ENCODE assay signal across 16 cellular contexts in the genomic region with DNA sequence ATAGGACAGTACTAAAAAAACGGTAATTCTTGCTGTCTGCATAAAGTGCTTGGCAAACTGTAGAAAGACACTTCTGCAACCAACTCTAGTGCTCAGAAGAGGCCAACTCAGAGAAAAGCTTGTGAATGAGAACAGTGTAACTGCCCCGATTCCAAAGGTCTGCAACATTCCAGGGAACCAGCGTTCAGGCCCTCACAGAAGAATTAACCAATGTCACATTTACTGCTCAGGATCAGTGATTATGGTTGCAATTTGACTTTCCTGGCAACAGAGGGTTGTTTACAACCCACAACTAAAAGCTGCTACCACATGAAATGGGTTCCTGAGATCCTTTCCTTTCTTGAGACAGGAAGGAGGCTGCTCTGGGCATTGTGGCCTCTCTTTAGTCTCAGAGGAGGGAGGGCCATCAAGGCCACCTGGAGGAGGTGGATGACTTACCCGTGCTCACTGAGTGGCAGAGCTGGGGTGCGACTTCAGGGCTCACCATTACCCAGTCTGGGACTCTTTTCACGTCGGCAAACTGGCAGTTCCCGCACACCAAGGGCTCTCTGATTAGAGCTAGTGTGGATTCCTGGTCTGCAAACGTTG. TPM values are rescaled to one million over a fixed set of nuclear protein-coding genes. Genes with fewer than 3 reads are reported as not detected.
DNase-seq lines count a peak whose midpoint lies in the region; ATAC-seq and TF ChIP-seq lines count a peak whose summit lies in the region.
"Had no signal": no experiment of that assay in that cellular context is flagged by ENCODE, and none has a peak within 500 bp of the region (broad histone marks: within the 10 kb centered on the region; RNA-seq: fewer than 3 reads in every experiment).

No MANE protein-coding gene starts in this region.

- H3K9me3 ChIP-seq in DND-41 (ENCODE audit: insufficient read depth, low read length, severe bottlenecking) (no peaks in the 10 kb centered on the region), Loucy (ENCODE audit: insufficient read depth, low read depth, low read length) (no peaks in the 10 kb centered on the region), fibroblast of lung (ENCODE audit: control insufficient read depth, insufficient read depth, low read depth, low read length) (no peaks in the 10 kb centered on the region), tibial nerve (no peaks in the 10 kb centered on the region)

- H3K4me1 ChIP-seq in DND-41 (ENCODE audit: insufficient read depth, low read length) (0 out of 2 replicates have a peak, but pooled peaks cover 6% of the 10 kb centered on the region), Loucy (ENCODE audit: insufficient read depth, low read length, poor library complexity, severe bottlenecking) (peaks cover 62% of the 10 kb centered on the region), fibroblast of lung (ENCODE audit: control insufficient read depth, extremely low read depth, insufficient read depth, low read length) (peaks cover 9% of the 10 kb centered on the region), tibial nerve (peaks cover 0 to 86% (median 22%) of the 10 kb centered on the region in 4 donors)

- no peaks in the 10 kb centered on the region for H3K27me3 Mint-ChIP-seq in nephron (ENCODE audit: low read depth)
- H3K27me3 Mint-ChIP-seq: stimulated activated naive CD8-positive, alpha-beta T cell treated with anti-CD3 and anti-CD28 coated beads, Interleukin-15, amount 100 ng/mL, for 72 hours had no signal

- peaks cover 52% of the 10 kb centered on the region for H3K36me3 Mint-ChIP-seq in nephron (ENCODE audit: low read depth)

- H3K9ac ChIP-seq in DND-41 (ENCODE audit: low read depth, low read length) = no peak overlapping the region
- H3K9ac ChIP-seq in Loucy (ENCODE audit: low read depth, low read length, poor library complexity, severe bottlenecking) = no peak overlapping the region
- no peak overlapping the region for H3K9ac ChIP-seq in fibroblast of lung (ENCODE audit: insufficient read depth, low read length)

- 49 to 64% methylated on average over 9 of the region's 9 CpGs for WGBS in tibial nerve, 2 donors

- no peaks in the 10 kb centered on the region for H3K9me2 ChIP-seq in Loucy (replicated peaks; ENCODE audit: low read depth, low read length)

- ATAC-seq in DND-41 (ENCODE audit: insufficient read depth, low read depth) (peak; percentile 81), HG03108 (IDR thresholded peaks at IDR 0.05; ENCODE audit: unreplicated experiment) (no peak), HG02610 (IDR thresholded peaks at IDR 0.05; ENCODE audit: unreplicated experiment) (no peak)
- ATAC-seq: PC-3; stimulated activated naive CD8-positive, alpha-beta T cell treated with anti-CD3 and anti-CD28 coated beads, Interleukin-15, amount 100 ng/mL, for 72 hours had no signal

- H3K27me3 ChIP-seq in DND-41 (ENCODE audit: insufficient read depth, low read length, poor library complexity) (no peaks in the 10 kb centered on the region), Loucy (ENCODE audit: insufficient read depth, low read length, poor library complexity, severe bottlenecking) (no peaks in the 10 kb centered on the region), fibroblast of lung (ENCODE audit: control insufficient read depth, insufficient read depth, low read length) (no peaks in the 10 kb centered on the region), tibial nerve (no peaks in the 10 kb centered on the region)

- DNase-seq in DND-41 (peak; percentile 53), fibroblast of lung (ENCODE audit: low read depth in 2 of 2) (no peak), NCI-H1930 (lab: John Stamatoyannopoulos, UW) (no peak), tibial nerve (ENCODE audit: low spot score in 2 of 2) (no peak)
- DNase-seq: amniotic stem cell; GDM1; mesenchymal stem cell; NCI-H226; PC-3; retina; stimulated activated naive CD8-positive, alpha-beta T cell treated with anti-CD3 and anti-CD28 coated beads, Interleukin-15, amount 100 ng/mL, for 72 hours had no signal

- H3K4me3 ChIP-seq in DND-41 (ENCODE audit: low read depth in 1 of 2, low read length in 2 of 2) = no peak overlapping the region
- no peak overlapping the region for H3K4me3 ChIP-seq in Loucy (ENCODE audit: low read length, poor library complexity, severe bottlenecking)
- no peak overlapping the region for H3K4me3 ChIP-seq in fibroblast of lung (replicated peaks in 1 of 4; ENCODE audit: control extremely low read depth in 1 of 4, insufficient read depth in 1 of 4, low read depth in 3 of 4, low read length in 4 of 4)
- no peak overlapping the region for H3K4me3 ChIP-seq in tibial nerve

- peaks cover 97% of the 10 kb centered on the region for H4K20me1 ChIP-seq in DND-41 (ENCODE audit: insufficient read depth, low read length)
- peaks cover 100% of the 10 kb centered on the region for H4K20me1 ChIP-seq in Loucy (ENCODE audit: insufficient read depth, low read length, poor library complexity, severe bottlenecking)
- no peaks in the 10 kb centered on the region for H4K20me1 ChIP-seq in fibroblast of lung (ENCODE audit: control insufficient read depth, extremely low read depth, insufficient read depth, low read length)

- H3K27ac ChIP-seq in DND-41 (ENCODE audit: low read length) = no peak overlapping the region; the same call in 1 of the 2 replicates
- H3K27ac ChIP-seq in fibroblast of lung (ENCODE audit: insufficient read depth, low read length) = peak overlapping the region; percentile 52
- H3K27ac ChIP-seq in tibial nerve = no peak overlapping the region

- H3K36me3 ChIP-seq in DND-41 (ENCODE audit: insufficient read depth, low read length) (peaks cover 95% of the 10 kb centered on the region), Loucy (ENCODE audit: insufficient read depth, low read length) (peaks cover 67% of the 10 kb centered on the region), fibroblast of lung (ENCODE audit: control insufficient read depth, insufficient read depth, low read length) (peaks cover 5% of the 10 kb centered on the region), tibial nerve (peaks cover 0 to 33% (median 11%) of the 10 kb centered on the region in 3 donors)

- H2AFZ ChIP-seq in DND-41 (ENCODE audit: low read depth, low read length) (no peak overlapping the region), Loucy (ENCODE audit: low read length) (no peak overlapping the region), fibroblast of lung (ENCODE audit: low read length) (no peak overlapping the region)

- peak overlapping the region; percentile 25 to 76 (median 72) for H3K27ac Mint-ChIP-seq in nephron

- H3K4me3 Mint-ChIP-seq in nephron = no peak overlapping the region
- H3K4me3 Mint-ChIP-seq: stimulated activated naive CD8-positive, alpha-beta T cell treated with anti-CD3 and anti-CD28 coated beads, Interleukin-15, amount 100 ng/mL, for 72 hours had no signal

- H3K4me1 Mint-ChIP-seq in nephron = peaks cover 51% of the 10 kb centered on the region

- TF ChIP-seq POLR2A in tibial nerve (IDR thresholded peaks at IDR 0.05) = no peak

- no peaks in the 10 kb centered on the region for H3K9me3 Mint-ChIP-seq in nephron
- H3K9me3 Mint-ChIP-seq: stimulated activated naive CD8-positive, alpha-beta T cell treated with anti-CD3 and anti-CD28 coated beads, Interleukin-15, amount 100 ng/mL, for 72 hours had no signal

- H3F3A ChIP-seq in Loucy (ENCODE audit: low read depth) = 0 out of 2 replicates have a peak, but pooled peaks cover 7% of the 10 kb centered on the region

- TF ChIP-seq CTCF in DND-41 (IDR thresholded peaks at IDR 0.05; ENCODE audit: borderline replicate concordance, extremely low read depth, low read length, poor library complexity, severe bottlenecking) (no peak), Loucy (conservative IDR thresholded peaks at IDR 0.05; ENCODE audit: low read length) (no peak), fibroblast of lung (conservative IDR thresholded peaks at IDR 0.05 in 1 of 2, IDR thresholded peaks at IDR 0.05 in 1 of 2; ENCODE audit: low read depth in 1 of 2, low read length in 2 of 2) (no peak), nephron (IDR thresholded peaks at IDR 0.05; ENCODE audit: unreplicated experiment in 3 of 3) (no peak), tibial nerve (IDR thresholded peaks at IDR 0.05) (no peak)

- TF ChIP-seq EP300 in tibial nerve (IDR thresholded peaks at IDR 0.05) = no peak

- H3K79me2 ChIP-seq in DND-41 (ENCODE audit: insufficient read depth, low read length) (peaks cover 100% of the 10 kb centered on the region), Loucy (ENCODE audit: insufficient read depth, low read length) (peaks cover 99% of the 10 kb centered on the region), fibroblast of lung (ENCODE audit: control insufficient read depth, insufficient read depth, low read length) (peaks cover 97% of the 10 kb centered on the region)

- H3K4me2 ChIP-seq in DND-41 (ENCODE audit: insufficient read depth, low read length) (no peak overlapping the region), Loucy (ENCODE audit: low read depth, low read length, poor library complexity, severe bottlenecking) (peak overlapping the region; percentile 26), fibroblast of lung (ENCODE audit: extremely low read depth, insufficient read depth, low read length) (no peak overlapping the region)

RNA-seq across cellular contexts. Expression of gene SRSF4, which starts 15.3 kb away (rescaled TPM):
- total RNA-seq in fibroblast of lung (46.2 and 51.4 TPM in 2 replicates), tibial nerve (10 to 100 TPM; 63.4 to 75.9 (median 69.1) TPM)
- polyA plus RNA-seq in fibroblast of lung = 59.2 and 61.9 TPM in 2 replicates
- polyA plus RNA-seq in fibroblast of lung (2012) = 54.1 and 54.4 TPM in 2 replicates
- polyA minus RNA-seq in fibroblast of lung (ENCODE audit: low replicate concordance) = 7.6 and 8.7 TPM in 2 replicates

RNA-seq across cellular contexts. Expression of gene TMEM200B, which starts 42.7 kb away (rescaled TPM):
- 17.7 and 18.5 TPM in 2 replicates for total RNA-seq in fibroblast of lung
- polyA plus RNA-seq in fibroblast of lung = 12.6 and 20.8 TPM in 2 replicates
- 15.5 and 22.1 TPM in 2 replicates for polyA plus RNA-seq in fibroblast of lung (2012)
- polyA minus RNA-seq in fibroblast of lung (ENCODE audit: low replicate concordance) = 7.3 and 10.5 TPM in 2 replicates
- total RNA-seq in tibial nerve = 10 to 100 TPM; 16.1 to 27.7 (median 22.6) TPM
- total RNA-seq: T-helper 1 cell treated with Interleukin-12 subunit alpha and Interleukin-12 subunit beta and Interleukin-4 antibody, amounts not matched to agents 30 ng/mL and 1 ng/mL, for 36 hours had no signal
